ENCODE assay signal across 8 cellular contexts in genomic region chr16:66483689-66484452, GRCh38. TPM values are rescaled to one million over a fixed set of nuclear protein-coding genes. Genes with fewer than 3 reads are reported as not detected.
DNase-seq lines count a peak whose midpoint lies in the region; TF ChIP-seq lines count a peak whose summit lies in the region.

No MANE protein-coding gene starts in this region.

- H3K4me1 Mint-ChIP-seq in HFFc6 (ENCODE audit: low read depth) (peaks cover 15% of the 10 kb centered on the region), brain (peaks cover 24% of the 10 kb centered on the region)

- H3K27ac Mint-ChIP-seq in HFFc6 (no peak overlapping the region), brain (peak overlapping the region in 3 of 5 experiments; percentile 40 to 55 (median 48))

- H3K27ac ChIP-seq in VCaP: no peak overlapping the region

- peak; percentile 95 for TF ChIP-seq CTCF in HFFc6 (IDR thresholded peaks at IDR 0.05)
- TF ChIP-seq CTCF in VCaP (conservative IDR thresholded peaks at IDR 0.05): peak; percentile 91
- peak; percentile 94 for TF ChIP-seq CTCF in brain (conservative IDR thresholded peaks at IDR 0.05)

- H3K9me3 Mint-ChIP-seq in HFFc6 (no peaks in the 10 kb centered on the region), brain (peaks cover 0 to 5% (median 0%) of the 10 kb centered on the region in 5 experiments)

- H3K4me3 Mint-ChIP-seq in HFFc6 (no peak overlapping the region), brain (no peak overlapping the region)

- H3K36me3 Mint-ChIP-seq in HFFc6 (ENCODE audit: low read depth): no peaks in the 10 kb centered on the region
- H3K36me3 Mint-ChIP-seq in brain: peaks cover 8% of the 10 kb centered on the region

- DNase-seq in GDM1 (lab: John Stamatoyannopoulos, UW): peak; percentile 22
- peak; percentile 58 for DNase-seq in HFFc6
- peak; percentile 10 for DNase-seq in NCI-H2107 (lab: John Stamatoyannopoulos, UW)
- peak; percentile 71 for DNase-seq in inferior parietal cortex (ENCODE audit: extremely low spot score)
- DNase-seq in stimulated activated CD4-positive, alpha-beta T cell treated with anti-CD3 and anti-CD28 coated beads, Interleukin-15, amount 100 ng/mL, for 48 hours (ENCODE audit: low read depth in 2 of 2): peak; percentile 58 to 72
- no peak for DNase-seq in cortex of kidney (lab: John Stamatoyannopoulos, UW)

- H3K27me3 Mint-ChIP-seq in HFFc6 (ENCODE audit: insufficient read depth) (peaks cover 3% of the 10 kb centered on the region), brain (no peaks in the 10 kb centered on the region)

RNA-seq across cellular contexts. Expression of gene BEAN1, which starts 56.8 kb away (rescaled TPM):
- not detected for total RNA-seq in HFFc6 (2021; fragmentation: NEBNext Ultra II Directional; extraction: Animal tissue kit (Norgen Biotek cat#: 25700))
- 6.1 TPM for polyA plus RNA-seq in brain (ENCODE audit: insufficient read depth, low read depth, low replicate concordance)
